In the genomic region with DNA sequence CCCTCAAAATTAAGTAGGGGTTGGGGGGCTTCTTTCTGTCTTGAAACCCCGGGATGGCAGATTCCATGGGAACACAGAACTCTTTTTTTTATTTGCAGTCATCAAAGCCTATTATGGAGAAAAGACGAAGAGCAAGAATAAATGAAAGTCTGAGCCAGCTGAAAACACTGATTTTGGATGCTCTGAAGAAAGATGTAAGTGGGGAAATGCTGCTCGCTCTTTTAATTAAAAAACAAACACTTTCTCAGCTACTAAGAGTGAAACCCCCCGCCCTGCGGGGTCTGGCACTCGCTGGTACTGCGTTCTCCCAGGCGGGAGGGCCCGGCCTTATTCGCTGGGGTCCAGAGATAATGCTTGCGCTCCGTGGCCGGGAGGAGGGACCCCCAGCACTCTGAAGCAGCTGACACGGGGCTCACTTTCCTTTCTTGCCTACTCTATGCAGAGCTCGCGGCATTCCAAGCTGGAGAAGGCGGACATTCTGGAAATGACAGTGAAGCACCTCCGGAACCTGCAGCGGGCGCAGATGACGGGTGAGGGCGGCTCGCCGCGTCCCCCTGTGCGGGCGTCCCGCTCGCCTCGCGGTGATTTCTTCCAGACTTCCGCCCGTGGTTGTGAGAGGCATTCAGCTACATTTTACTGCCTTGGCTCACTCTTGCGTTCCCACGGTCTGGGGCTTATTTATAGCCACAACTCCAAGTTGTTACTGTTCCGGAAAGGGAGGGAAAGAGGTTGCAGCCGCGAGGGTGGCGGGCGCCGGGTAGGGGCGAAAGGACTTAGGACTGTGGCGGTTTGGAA, we compare ENCODE assay signal across 1 cellular context.
TF ChIP-seq lines count a peak whose summit lies in the region.

No MANE protein-coding gene starts in this region.

TF ChIP-seq in A549, 52 proteins besides CTCF, POLR2A, EP300 and RAD21 (continued from another document):
- TF ChIP-seq BHLHE40 (IDR thresholded peaks at IDR 0.05; ENCODE audit: low read depth, low read length) (no peak), JUN (IDR thresholded peaks at IDR 0.05) (no peak; a peak in 1 of 5 replicates), KDM5A (IDR thresholded peaks at IDR 0.05) (no peak), GATA3 (IDR thresholded peaks at IDR 0.05; ENCODE audit: borderline replicate concordance) (no peak), HOXA7 (CRISPR knock-in tag; IDR thresholded peaks at IDR 0.05) (0 out of 2 replicates have a peak, but pooled peaks have one; percentile 63), NPAS2 (CRISPR knock-in tag; IDR thresholded peaks at IDR 0.05; ENCODE audit: borderline replicate concordance) (no peak), TFCP2L1 (CRISPR knock-in tag; IDR thresholded peaks at IDR 0.05) (0 out of 2 replicates have a peak, but pooled peaks have one; percentile 68), POLR2AphosphoS2 (conservative IDR thresholded peaks at IDR 0.05; ENCODE audit: low read length) (no peak; the same call in 1 of the 2 replicates), RARB (CRISPR knock-in tag; IDR thresholded peaks at IDR 0.05) (0 out of 2 replicates have a peak, but pooled peaks have one; percentile 25)
- TF ChIP-seq, protein P1, sequence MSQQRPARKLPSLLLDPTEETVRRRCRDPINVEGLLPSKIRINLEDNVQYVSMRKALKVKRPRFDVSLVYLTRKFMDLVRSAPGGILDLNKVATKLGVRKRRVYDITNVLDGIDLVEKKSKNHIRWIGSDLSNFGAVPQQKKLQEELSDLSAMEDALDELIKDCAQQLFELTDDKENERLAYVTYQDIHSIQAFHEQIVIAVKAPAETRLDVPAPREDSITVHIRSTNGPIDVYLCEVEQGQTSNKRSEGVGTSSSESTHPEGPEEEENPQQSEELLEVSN (IDR thresholded peaks at IDR 0.05; ENCODE audit: borderline replicate concordance, low read depth): peak; percentile 67; the same call in 1 of the 2 replicates
TF ChIP-seq in A549: peak in this region for 7.
